Comparison of ENCODE assay signal across 38 cellular contexts in genomic region chr7:42984137-42984536, GRCh38.
"Had no signal": no experiment of that assay in that cellular context is flagged by ENCODE, and none has a peak within 500 bp of the region (broad histone marks: within the 10 kb centered on the region; RNA-seq: fewer than 3 reads in every experiment).

No MANE protein-coding gene starts in this region.

- H3K36me3 Mint-ChIP-seq: activated naive CD4-positive, alpha-beta T cell treated with anti-CD3 and anti-CD28 coated beads, Interleukin-2, amount 10 ng/mL, durations not matched to agents 7 days and 5 days; activated naive CD4-positive, alpha-beta T cell treated with anti-CD3 and anti-CD28 coated beads, Interleukin-2, amount 50 U/mL, for 24 hours; activated naive CD4-positive, alpha-beta T cell treated with anti-CD3 and anti-CD28 coated beads, Interleukin-2, amount 50 U/mL, for 72 hours; activated naive CD8-positive, alpha-beta T cell; activated naive CD8-positive, alpha-beta T cell treated with anti-CD3 and anti-CD28 coated beads for 36 hours; activated naive CD8-positive, alpha-beta T cell treated with anti-CD3 and anti-CD28 coated beads, Interleukin-2, amount 10 ng/mL, durations not matched to agents 7 days and 5 days; brain had no signal

- FAIRE-seq: bronchial epithelial cell had no signal

- ATAC-seq: activated naive CD4-positive, alpha-beta T cell treated with anti-CD3 and anti-CD28 coated beads, Interleukin-2, amount 50 U/mL, for 72 hours; activated naive CD8-positive, alpha-beta T cell treated with anti-CD3 and anti-CD28 coated beads, Interleukin-2, amount 50 U/mL, for 24 hours; activated T-cell treated with anti-CD3 and anti-CD28 coated beads, Interleukin-2, amount 50 U/mL, for 4 hours; activated T-cell treated with anti-CD3 and anti-CD28 coated beads, Interleukin-2, amount 50 U/mL, for 72 hours; activated T-helper 17 cell treated with anti-CD3 and anti-CD28 coated beads, Interleukin-2, amount 50 U/mL, for 72 hours; body of pancreas had no signal

- H3K9me3 Mint-ChIP-seq: activated naive CD4-positive, alpha-beta T cell treated with anti-CD3 and anti-CD28 coated beads for 36 hours; activated naive CD4-positive, alpha-beta T cell treated with anti-CD3 and anti-CD28 coated beads, Interleukin-2, amount 10 ng/mL, durations not matched to agents 7 days and 5 days; activated naive CD4-positive, alpha-beta T cell treated with anti-CD3 and anti-CD28 coated beads, Interleukin-2, amount 50 U/mL, for 24 hours had no signal

- H3K27me3 Mint-ChIP-seq: brain had no signal

- H3K4me1 Mint-ChIP-seq: activated naive CD4-positive, alpha-beta T cell treated with anti-CD3 and anti-CD28 coated beads, Interleukin-2, amount 10 ng/mL, durations not matched to agents 7 days and 5 days; activated naive CD4-positive, alpha-beta T cell treated with anti-CD3 and anti-CD28 coated beads, Interleukin-2, amount 50 U/mL, for 24 hours; activated naive CD8-positive, alpha-beta T cell treated with anti-CD3 and anti-CD28 coated beads for 36 hours; activated naive CD8-positive, alpha-beta T cell treated with anti-CD3 and anti-CD28 coated beads, Interleukin-2, amount 10 ng/mL, durations not matched to agents 7 days and 5 days; activated naive CD8-positive, alpha-beta T cell treated with anti-CD3 and anti-CD28 coated beads, Interleukin-2, amount 50 U/mL, for 24 hours; activated T-helper 17 cell treated with anti-CD3 and anti-CD28 coated beads, Interleukin-2, amount 50 U/mL, for 72 hours; brain; central memory CD8-positive, alpha-beta T cell had no signal

- H3K27me3 ChIP-seq: adrenal gland, ascending aorta, body of pancreas, brain microvascular endothelial cell, breast epithelium, cardiac muscle cell had no signal

- H3K4me1 ChIP-seq: adrenal gland, ascending aorta, body of pancreas, breast epithelium had no signal

- H3K4me3 ChIP-seq: adrenal gland, ascending aorta, body of pancreas, breast epithelium, cardiac muscle cell had no signal

- H3K9me3 ChIP-seq: adrenal gland, body of pancreas had no signal

- H3K27ac ChIP-seq: adrenal gland, ascending aorta, body of pancreas, brain microvascular endothelial cell, breast epithelium, cardiac muscle cell had no signal

- DNase-seq: activated effector memory CD4-positive, alpha-beta T cell treated with anti-CD3 and anti-CD28 coated beads, Interleukin-2, amount 50 U/mL, for 16 hours; activated effector memory CD4-positive, alpha-beta T cell treated with Interleukin-2 at 50 U/mL for 16 hours; activated gamma-delta T cell; activated gamma-delta T cell treated with Interleukin-2 at 50 U/mL for 16 hours; activated naive CD4-positive, alpha-beta T cell; activated naive CD4-positive, alpha-beta T cell treated with anti-CD3 and anti-CD28 coated beads for 36 hours; activated naive CD4-positive, alpha-beta T cell treated with anti-CD3 and anti-CD28 coated beads, Interleukin-2, amount 10 ng/mL, durations not matched to agents 7 days and 5 days; activated naive CD4-positive, alpha-beta T cell treated with anti-CD3 and anti-CD28 coated beads, Interleukin-2, amount 50 U/mL, for 16 hours; activated naive CD4-positive, alpha-beta T cell treated with Interleukin-2 at 50 U/mL for 16 hours; activated naive CD8-positive, alpha-beta T cell treated with anti-CD3 and anti-CD28 coated beads for 36 hours; activated naive CD8-positive, alpha-beta T cell treated with anti-CD3 and anti-CD28 coated beads, Interleukin-2, amount 10 ng/mL, durations not matched to agents 7 days and 5 days; activated naive CD8-positive, alpha-beta T cell treated with anti-CD3 and anti-CD28 coated beads, Interleukin-2, amount 50 U/mL, for 24 hours; activated T-cell treated with anti-CD3 and anti-CD28 coated beads, Interleukin-2, amount 50 U/mL, for 24 hours; activated T-cell treated with anti-CD3 and anti-CD28 coated beads, Interleukin-2, amount 50 U/mL, for 4 hours; activated T-cell treated with anti-CD3 and anti-CD28 coated beads, Interleukin-2, amount 50 U/mL, for 48 hours; activated T-cell treated with anti-CD3 and anti-CD28 coated beads, Interleukin-2, amount 50 U/mL, for 72 hours; adrenal gland; amniotic stem cell; amygdala; anterior cingulate cortex; aorta; body of pancreas; brain microvascular endothelial cell; caudate nucleus; central memory CD4-positive, alpha-beta T cell; cerebellar nuclear complex had no signal

- H3K36me3 ChIP-seq: adrenal gland, ascending aorta, brain microvascular endothelial cell, breast epithelium, cardiac muscle cell had no signal

- H3K4me3 Mint-ChIP-seq: activated naive CD4-positive, alpha-beta T cell treated with anti-CD3 and anti-CD28 coated beads for 36 hours; activated naive CD4-positive, alpha-beta T cell treated with anti-CD3 and anti-CD28 coated beads, Interleukin-2, amount 10 ng/mL, durations not matched to agents 7 days and 5 days; activated naive CD4-positive, alpha-beta T cell treated with anti-CD3 and anti-CD28 coated beads, Interleukin-2, amount 50 U/mL, for 24 hours; activated naive CD8-positive, alpha-beta T cell; activated naive CD8-positive, alpha-beta T cell treated with anti-CD3 and anti-CD28 coated beads for 36 hours; activated naive CD8-positive, alpha-beta T cell treated with anti-CD3 and anti-CD28 coated beads, Interleukin-2, amount 10 ng/mL, durations not matched to agents 7 days and 5 days; activated naive CD8-positive, alpha-beta T cell treated with anti-CD3 and anti-CD28 coated beads, Interleukin-2, amount 50 U/mL, for 24 hours; activated T-cell treated with anti-CD3 and anti-CD28 coated beads, Interleukin-2, amount 50 U/mL, for 24 hours; activated T-cell treated with anti-CD3 and anti-CD28 coated beads, Interleukin-2, amount 50 U/mL, for 4 hours; activated T-cell treated with anti-CD3 and anti-CD28 coated beads, Interleukin-2, amount 50 U/mL, for 72 hours; activated T-helper 1 cell treated with anti-CD3 and anti-CD28 coated beads, Interleukin-12 subunit alpha, Interleukin-12 subunit beta, Interleukin-2, Interleukin-4 antibody, amounts not matched to agents 30 ng/mL and 10 ng/mL and 1 ng/mL, durations not matched to agents 14 hours and 24 hours and 36 hours; activated T-helper 17 cell treated with anti-CD3 and anti-CD28 coated beads, Interleukin-2, amount 50 U/mL, for 72 hours; brain; central memory CD8-positive, alpha-beta T cell had no signal

- H3K27ac Mint-ChIP-seq: activated naive CD4-positive, alpha-beta T cell treated with anti-CD3 and anti-CD28 coated beads for 36 hours; activated naive CD4-positive, alpha-beta T cell treated with anti-CD3 and anti-CD28 coated beads, Interleukin-2, amount 10 ng/mL, durations not matched to agents 7 days and 5 days; activated naive CD4-positive, alpha-beta T cell treated with anti-CD3 and anti-CD28 coated beads, Interleukin-2, amount 50 U/mL, for 24 hours; activated naive CD4-positive, alpha-beta T cell treated with anti-CD3 and anti-CD28 coated beads, Interleukin-2, amount 50 U/mL, for 72 hours; activated naive CD8-positive, alpha-beta T cell; activated naive CD8-positive, alpha-beta T cell treated with anti-CD3 and anti-CD28 coated beads for 36 hours; activated naive CD8-positive, alpha-beta T cell treated with anti-CD3 and anti-CD28 coated beads, Interleukin-2, amount 10 ng/mL, durations not matched to agents 7 days and 5 days; activated naive CD8-positive, alpha-beta T cell treated with anti-CD3 and anti-CD28 coated beads, Interleukin-2, amount 50 U/mL, for 24 hours; activated T-cell treated with anti-CD3 and anti-CD28 coated beads, Interleukin-2, amount 50 U/mL, for 24 hours; activated T-cell treated with anti-CD3 and anti-CD28 coated beads, Interleukin-2, amount 50 U/mL, for 72 hours; activated T-helper 1 cell treated with anti-CD3 and anti-CD28 coated beads, Interleukin-12 subunit alpha, Interleukin-12 subunit beta, Interleukin-2, Interleukin-4 antibody, amounts not matched to agents 30 ng/mL and 10 ng/mL and 1 ng/mL, durations not matched to agents 14 hours and 24 hours and 36 hours; activated T-helper 17 cell treated with anti-CD3 and anti-CD28 coated beads, Interleukin-2, amount 50 U/mL, for 72 hours; activated T-helper 2 cell treated with anti-CD3 and anti-CD28 coated beads, Interferon-gamma antibody, Interleukin-2, Interleukin-4, amounts not matched to agents 10 μg/mL and 5 μg/mL and 100 μg/mL, durations not matched to agents 14 hours and 24 hours and 36 hours; brain had no signal
